In genomic region chr4:38856524-38857337, GRCh38 we compare ENCODE assay signal across 8 cellular contexts. TPM values are rescaled to one million over a fixed set of nuclear protein-coding genes. Genes with fewer than 3 reads are reported as not detected.
DNase-seq lines count a peak whose midpoint lies in the region; ATAC-seq and TF ChIP-seq lines count a peak whose summit lies in the region.

Gene TLR6 (minus strand): TSS chr4:38856817. CDS start chr4:38829473, 27,344 bp downstream.

- H3K27ac ChIP-seq in SK-N-MC (no peak within 1 kb of the TSS), heart right ventricle (peak within 1 kb of the TSS in 9 of 10 donors; percentile 5 to 93 (median 47)), gastrocnemius medialis (peak within 1 kb of the TSS; percentile 56 to 60 (median 58))

- H3K27me3 ChIP-seq in heart right ventricle: no peaks in the 10 kb centered on the region
- no peaks in the 10 kb centered on the region for H3K27me3 ChIP-seq in gastrocnemius medialis

- 14 to 24% methylated on average over 8 of the region's 8 CpGs for WGBS in heart right ventricle, 2 donors

- H3K36me3 ChIP-seq in SK-N-MC (ENCODE audit: insufficient read depth, low read length) (no peaks in the 10 kb centered on the region), heart right ventricle (no peaks in the 10 kb centered on the region), gastrocnemius medialis (no peaks in the 10 kb centered on the region)

- H3K4me3 ChIP-seq in SK-N-MC (peak within 1 kb of the TSS; percentile 71), heart right ventricle (peak within 1 kb of the TSS in 6 of 10 donors; percentile 24 to 53 (median 38)), gastrocnemius medialis (peak within 1 kb of the TSS in 2 of 4 donors; percentile 23 to 32)

- no peak for TF ChIP-seq POLR2A in gastrocnemius medialis (IDR thresholded peaks at IDR 0.05)

- DNase-seq in AG09319 (ENCODE audit: extremely low read depth, low read depth) (no peak), HuH-7 (ENCODE audit: low spot score) (peak; percentile 41), SK-N-MC (ENCODE audit: low read depth, low spot score) (no peak), heart right ventricle (peak in 1 of 2 donors; percentile 53), gastrocnemius medialis (no peak), ureter (ENCODE audit: low spot score) (no peak)
- DNase-seq in activated naive CD8-positive, alpha-beta T cell treated with anti-CD3 and anti-CD28 coated beads, Interleukin-2, amount 50 U/mL, for 16 hours (ENCODE audit: low read depth, low spot score): peak; percentile 27

- in situ Hi-C loops in gastrocnemius medialis (cut with MboI; ENCODE audit: low sequenced_read_pairs in 4 of 4): loop anchor here in 2 of 4 donors (5.0 kb wide), 2 partner anchors 94 to 99 kb away; no protein-coding TSS in a partner anchor

- H3K9me3 ChIP-seq in SK-N-MC (ENCODE audit: low read depth, low read length) (no peaks in the 10 kb centered on the region), heart right ventricle (peaks cover 0 to 6% (median 0%) of the 10 kb centered on the region in 11 donors), gastrocnemius medialis (no peaks in the 10 kb centered on the region)

- peaks cover 0 to 30% (median 0%) of the 10 kb centered on the region in 9 donors for H3K4me1 ChIP-seq in heart right ventricle
- peaks cover 3 to 8% of the 10 kb centered on the region in 2 donors for H3K4me1 ChIP-seq in gastrocnemius medialis

- H3K9ac ChIP-seq in SK-N-MC (ENCODE audit: insufficient read length): peak within 1 kb of the TSS; percentile 22

- TF ChIP-seq CTCF in AG09319 (IDR thresholded peaks at IDR 0.05; ENCODE audit: low read depth, low read length): peak; percentile 71
- peak; percentile 50 to 87 (median 81) for TF ChIP-seq CTCF in heart right ventricle (IDR thresholded peaks at IDR 0.05)
- TF ChIP-seq CTCF in gastrocnemius medialis (IDR thresholded peaks at IDR 0.05 in 4 of 5, conservative IDR thresholded peaks at IDR 0.05 in 1 of 5): peak in 4 of 5 experiments; percentile 55 to 75 (median 68)

- intact Hi-C loops in heart right ventricle (cut with DNase I): loop anchor here in 7 of 10 donors (2.0 to 10.0 kb wide), 4 partner anchors 52 to 99 kb away; partner anchors contain the start of gene TLR1 (in 1 of the 7)
- intact Hi-C loops in gastrocnemius medialis (cut with DNase I; ENCODE audit: low total_unique reads): loop anchor here (5.0 kb wide), 2 partner anchors 99 to 664 kb away; no protein-coding TSS in a partner anchor

- ATAC-seq in GM18867 (IDR thresholded peaks at IDR 0.05; ENCODE audit: unreplicated experiment) (peak; percentile 51), heart right ventricle (peak in 6 of 8 donors; percentile 36 to 74 (median 58)), gastrocnemius medialis (peak; percentile 63 to 72)

RNA-seq across cellular contexts. Expression of gene TLR6, which starts in this region (rescaled TPM):
- total RNA-seq in heart right ventricle: 1 to 10 TPM in 9 of 10 donors, under 1 TPM in 1; 0.96 to 3.7 (median 1.3) TPM
- polyA plus RNA-seq in heart right ventricle: under 1 TPM; 0.14 to 0.22 TPM
- under 1 TPM; 0.29 to 0.75 (median 0.48) TPM for total RNA-seq in gastrocnemius medialis
- 3.0 TPM for total RNA-seq in ureter

Comparison
In these comparisons a context has a peak if more than half of its experiments do, and no peak if none do; other contexts are left out.
1. Peak in ATAC-seq and H3K27ac ChIP-seq in gastrocnemius medialis; RNA of the gene not detected or under 1 TPM.
2. DNase-seq: peak in HuH-7 (single experiment) and activated naive CD8-positive, alpha-beta T cell treated with anti-CD3 and anti-CD28 coated beads, Interleukin-2, amount 50 U/mL, for 16 hours (single experiment); none in AG09319 (single experiment), SK-N-MC (single experiment), gastrocnemius medialis (0 of 2) and ureter (single experiment).
3. Peak in every context shown above with its lines, with median percentiles within 50 percentile points of each other: CTCF ChIP-seq and ATAC-seq.